ENCODE assay signal across 36 cellular contexts in genomic region chr1:73097917-73098316, GRCh38.
"Had no signal": no experiment of that assay in that cellular context is flagged by ENCODE, and none has a peak within 500 bp of the region (broad histone marks: within the 10 kb centered on the region; RNA-seq: fewer than 3 reads in every experiment).

No MANE protein-coding gene starts in this region.

- H3K27ac ChIP-seq: brain microvascular endothelial cell, KMS-11, PC-9, RWPE1, VCaP had no signal

- DNase-seq: activated CD4-positive, alpha-beta memory T cell treated with anti-CD3 and anti-CD28 coated beads, Interleukin-2, amount 10 ng/mL, durations not matched to agents 7 days and 5 days; activated CD4-positive, alpha-beta T cell treated with anti-CD3 and anti-CD28 coated beads for 1 hour; activated CD4-positive, alpha-beta T cell treated with anti-CD3 and anti-CD28 coated beads for 48 hours; activated CD4-positive, CD25-positive, alpha-beta regulatory T cell; activated CD8-positive, alpha-beta memory T cell treated with anti-CD3 and anti-CD28 coated beads for 24 hours; activated CD8-positive, alpha-beta memory T cell treated with anti-CD3 and anti-CD28 coated beads, Interleukin-2, amount 10 ng/mL, durations not matched to agents 7 days and 5 days; activated CD8-positive, alpha-beta memory T cell treated with anti-CD3 and anti-CD28 coated beads, Interleukin-2, amount 50 U/mL, for 48 hours; activated effector memory CD4-positive, alpha-beta T cell treated with anti-CD3 and anti-CD28 coated beads, Interleukin-2, amount 50 U/mL, for 16 hours; activated naive CD4-positive, alpha-beta T cell; activated naive CD4-positive, alpha-beta T cell treated with anti-CD3 and anti-CD28 coated beads, Interleukin-2, amount 50 U/mL, for 16 hours; activated naive CD8-positive, alpha-beta T cell treated with anti-CD3 and anti-CD28 coated beads for 36 hours; activated T-cell treated with anti-CD3 and anti-CD28 coated beads, Interleukin-2, amount 50 U/mL, for 72 hours; amniotic stem cell; aorta; brain microvascular endothelial cell; central memory CD4-positive, alpha-beta T cell; MM.1S; NCI-H1092 treated with DMSO at 0.1 percent for 48 hours; NCI-H1417; NCI-H146; NCI-H187; NCI-H2029 treated with DMSO at 0.1 percent for 48 hours; NCI-H2107; NCI-H2171; NCI-H510A; NCI-H526; NCI-H774; PC-9; SIG-M5; SW 1271; T-helper 1 cell; T-helper 2 cell; T-helper 9 cell had no signal

- H3K4me2 ChIP-seq: KMS-11, PC-9 had no signal

- H3K9ac ChIP-seq: KMS-11 had no signal

- H3K27me3 ChIP-seq: brain microvascular endothelial cell had no signal

- H2AFZ ChIP-seq: PC-9 had no signal

- H3K36me3 ChIP-seq: brain microvascular endothelial cell had no signal

- H3K4me3 ChIP-seq: PC-9 had no signal
